In genomic region chrX:55119271-55119670, GRCh38 we compare ENCODE assay signal across 16 cellular contexts. TPM values are rescaled to one million over a fixed set of nuclear protein-coding genes. Genes with fewer than 3 reads are reported as not detected.
A peak's percentile ranks its signal among the peaks of the same experiment; 100 is the strongest.
DNase-seq lines count a peak whose midpoint lies in the region; ATAC-seq, FAIRE-seq and TF ChIP-seq lines count a peak whose summit lies in the region.
"Had no signal": no experiment of that assay in that cellular context is flagged by ENCODE, and none has a peak within 500 bp of the region (broad histone marks: within the 10 kb centered on the region; RNA-seq: fewer than 3 reads in every experiment).

No MANE protein-coding gene starts in this region.

- H3K4me2 ChIP-seq in skeletal muscle satellite cell (ENCODE audit: low read length), result peak overlapping the region; percentile 14
- H3K4me2 ChIP-seq: A549 had no signal

- H3K4me1 ChIP-seq in skeletal muscle satellite cell (ENCODE audit: control insufficient read depth, insufficient read depth, low read length), result peaks cover 6% of the 10 kb centered on the region
- H3K4me1 ChIP-seq in gastrocnemius medialis, result no peaks in the 10 kb centered on the region
- H3K4me1 ChIP-seq: A549 had no signal

- H3K27ac ChIP-seq in gastrocnemius medialis, result no peak overlapping the region
- H3K27ac ChIP-seq: A549 had no signal

- H3K4me3 ChIP-seq in skeletal muscle satellite cell (ENCODE audit: low read length) (no peak overlapping the region), gastrocnemius medialis (no peak overlapping the region)
- H3K4me3 ChIP-seq: A549 had no signal

- FAIRE-seq in GM12891 (lab: Jason Lieb, UNC), result peak; percentile 5
- FAIRE-seq: H54 had no signal

- H3K36me3 Mint-ChIP-seq in activated CD8-positive, alpha-beta memory T cell treated with anti-CD3 and anti-CD28 coated beads, Interleukin-2, amount 10 ng/mL, durations not matched to agents 7 days and 5 days, result no peaks in the 10 kb centered on the region
- no peaks in the 10 kb centered on the region for H3K36me3 Mint-ChIP-seq in effector memory CD8-positive, alpha-beta T cell (ENCODE audit: insufficient read depth)
- H3K36me3 Mint-ChIP-seq: CD8-positive, alpha-beta T cell had no signal

- H3K27me3 ChIP-seq in skeletal muscle satellite cell (ENCODE audit: control insufficient read depth, insufficient read depth, low read length), result peaks cover 23% of the 10 kb centered on the region
- peaks cover 0 to 8% (median under 1%) of the 10 kb centered on the region in 3 donors for H3K27me3 ChIP-seq in gastrocnemius medialis

- no peak overlapping the region for H3K4me3 Mint-ChIP-seq in activated CD8-positive, alpha-beta memory T cell treated with anti-CD3 and anti-CD28 coated beads, Interleukin-2, amount 10 ng/mL, durations not matched to agents 7 days and 5 days
- H3K4me3 Mint-ChIP-seq in effector memory CD8-positive, alpha-beta T cell, result peak overlapping the region; percentile 51 to 69
- H3K4me3 Mint-ChIP-seq: CD8-positive, alpha-beta T cell had no signal

- no peaks in the 10 kb centered on the region for H3K27me3 Mint-ChIP-seq in activated CD8-positive, alpha-beta memory T cell treated with anti-CD3 and anti-CD28 coated beads, Interleukin-2, amount 10 ng/mL, durations not matched to agents 7 days and 5 days
- no peaks in the 10 kb centered on the region for H3K27me3 Mint-ChIP-seq in effector memory CD8-positive, alpha-beta T cell

- CTCF ChIA-PET in activated CD8-positive, alpha-beta memory T cell treated with anti-CD3 and anti-CD28 coated beads, Interleukin-2, amount 10 ng/mL, durations not matched to agents 7 days and 5 days (lab: Charles Lee), result interaction anchor here (0.9 kb wide), 1 partner anchor 42 kb away, joined by 3 read pairs; no protein-coding TSS in a partner anchor

- H3K9me3 Mint-ChIP-seq in activated CD8-positive, alpha-beta memory T cell treated with anti-CD3 and anti-CD28 coated beads, Interleukin-2, amount 10 ng/mL, durations not matched to agents 7 days and 5 days (ENCODE audit: low read depth), result no peaks in the 10 kb centered on the region
- H3K9me3 Mint-ChIP-seq in effector memory CD8-positive, alpha-beta T cell, result no peaks in the 10 kb centered on the region
- H3K9me3 Mint-ChIP-seq: CD8-positive, alpha-beta T cell had no signal

- TF ChIP-seq POLR2A in GM12891 (IDR thresholded peaks at IDR 0.05; ENCODE audit: low read depth, low read length) (no peak), gastrocnemius medialis (IDR thresholded peaks at IDR 0.05) (no peak)

- H3K9me3 ChIP-seq in skeletal muscle satellite cell (replicated peaks; ENCODE audit: low read length), result no peaks in the 10 kb centered on the region
- no peaks in the 10 kb centered on the region for H3K9me3 ChIP-seq in gastrocnemius medialis
- H3K9me3 ChIP-seq: A549 had no signal

- no peak for ATAC-seq in activated CD8-positive, alpha-beta memory T cell treated with anti-CD3 and anti-CD28 coated beads, Interleukin-2, amount 10 ng/mL, durations not matched to agents 7 days and 5 days
- no peak for ATAC-seq in effector memory CD8-positive, alpha-beta T cell (replicated peaks)
- ATAC-seq in gastrocnemius medialis (no peak), HG03159 (IDR thresholded peaks at IDR 0.05; ENCODE audit: unreplicated experiment) (no peak)
- ATAC-seq: A549 had no signal

- intact Hi-C loops in gastrocnemius medialis (cut with DNase I; ENCODE audit: low total_unique reads), result no loop called here

- no peaks in the 10 kb centered on the region for H3K36me3 ChIP-seq in skeletal muscle satellite cell (ENCODE audit: insufficient read depth, low read length)
- H3K36me3 ChIP-seq in gastrocnemius medialis, result no peaks in the 10 kb centered on the region

- no peak for TF ChIP-seq CTCF in gastrocnemius medialis (IDR thresholded peaks at IDR 0.05 in 4 of 5, conservative IDR thresholded peaks at IDR 0.05 in 1 of 5)

- DNase-seq in activated CD8-positive, alpha-beta memory T cell treated with anti-CD3 and anti-CD28 coated beads, Interleukin-2, amount 10 ng/mL, durations not matched to agents 7 days and 5 days, result no peak
- DNase-seq in activated CD8-positive, alpha-beta memory T cell treated with anti-CD3 and anti-CD28 coated beads, Interleukin-2, amount 50 U/mL, for 48 hours, result no peak
- DNase-seq in GM12891 (ENCODE audit: insufficient read length, low spot score) (no peak), gastrocnemius medialis (no peak)
- DNase-seq in effector memory CD8-positive, alpha-beta T cell, result no peak
- DNase-seq: CD8-positive, alpha-beta T cell; NCI-H1105 treated with DMSO at 0.1 percent for 48 hours; NCI-H1694 treated with DMSO at 0.1 percent for 48 hours; SHP77 treated with DMSO at 0.1 percent for 48 hours had no signal

- peaks cover 28% of the 10 kb centered on the region for H3K4me1 Mint-ChIP-seq in activated CD8-positive, alpha-beta memory T cell treated with anti-CD3 and anti-CD28 coated beads, Interleukin-2, amount 10 ng/mL, durations not matched to agents 7 days and 5 days
- H3K4me1 Mint-ChIP-seq in effector memory CD8-positive, alpha-beta T cell (ENCODE audit: low read depth in 2 of 2), result peaks cover 16 to 28% of the 10 kb centered on the region in 2 donors

- peak overlapping the region; percentile 19 for H3K27ac Mint-ChIP-seq in activated CD8-positive, alpha-beta memory T cell treated with anti-CD3 and anti-CD28 coated beads, Interleukin-2, amount 10 ng/mL, durations not matched to agents 7 days and 5 days
- peak overlapping the region; percentile 58 to 91 for H3K27ac Mint-ChIP-seq in effector memory CD8-positive, alpha-beta T cell
- H3K27ac Mint-ChIP-seq: CD8-positive, alpha-beta T cell had no signal

- in situ Hi-C loops in gastrocnemius medialis (cut with MboI; ENCODE audit: low sequenced_read_pairs in 4 of 4), result loop anchor here in 1 of 4 donors (25.0 kb wide), 1 partner anchor 218 kb away; no protein-coding TSS in a partner anchor

- no peak overlapping the region for H3K9ac ChIP-seq in skeletal muscle satellite cell (ENCODE audit: low read depth, low read length)

TF ChIP-seq in GM12891, 5 proteins besides CTCF, POLR2A, EP300 and RAD21:
- no peak for TF ChIP-seq POU2F2 (IDR thresholded peaks at IDR 0.05; ENCODE audit: low read depth, low read length)
- TF ChIP-seq TAF1 (IDR thresholded peaks at IDR 0.05; ENCODE audit: low read depth, low read length), result no peak
- no peak for TF ChIP-seq POLR2AphosphoS5 (IDR thresholded peaks at IDR 0.05; ENCODE audit: low read depth, low read length)
- TF ChIP-seq SPI1 (IDR thresholded peaks at IDR 0.05; ENCODE audit: low read depth, low read length), result no peak
- no peak for TF ChIP-seq PAX5 (IDR thresholded peaks at IDR 0.05; ENCODE audit: insufficient read depth, low read length, severe bottlenecking)
TF ChIP-seq in GM12891: peak in this region for 0.

RNA-seq across cellular contexts. Expression of gene PAGE2, which starts 30.5 kb away (rescaled TPM):
- total RNA-seq in activated CD8-positive, alpha-beta memory T cell treated with anti-CD3 and anti-CD28 coated beads, Interleukin-2, amount 10 ng/mL, durations not matched to agents 7 days and 5 days, result not detected
- polyA plus RNA-seq in GM12891 (2012; ENCODE audit: low read depth, missing spikeins), result not detected
- not detected in 2 replicates for total RNA-seq in skeletal muscle satellite cell (2012; rRNA removed)
- not detected for total RNA-seq in gastrocnemius medialis
- total RNA-seq: CD8-positive, alpha-beta T cell; NCI-H460 had no signal
- polyA plus RNA-seq: A549, BJ had no signal

RNA-seq across cellular contexts. Expression of gene PAGE2B, which starts 44.4 kb away (rescaled TPM):
- 1 to 10 TPM in 1 of 2 experiments, not detected in 1; 2.0 TPM for total RNA-seq in activated CD8-positive, alpha-beta memory T cell treated with anti-CD3 and anti-CD28 coated beads, Interleukin-2, amount 10 ng/mL, durations not matched to agents 7 days and 5 days
- 0.41 TPM for polyA plus RNA-seq in GM12891 (2012; ENCODE audit: low read depth, missing spikeins)
- not detected in 2 replicates for total RNA-seq in skeletal muscle satellite cell (2012; rRNA removed)
- total RNA-seq in gastrocnemius medialis, result not detected
- total RNA-seq: CD8-positive, alpha-beta T cell; NCI-H460; RPMI7951 had no signal
- polyA plus RNA-seq: A549, BJ had no signal
